ENCODE assay signal across 9 cellular contexts in the genomic region with DNA sequence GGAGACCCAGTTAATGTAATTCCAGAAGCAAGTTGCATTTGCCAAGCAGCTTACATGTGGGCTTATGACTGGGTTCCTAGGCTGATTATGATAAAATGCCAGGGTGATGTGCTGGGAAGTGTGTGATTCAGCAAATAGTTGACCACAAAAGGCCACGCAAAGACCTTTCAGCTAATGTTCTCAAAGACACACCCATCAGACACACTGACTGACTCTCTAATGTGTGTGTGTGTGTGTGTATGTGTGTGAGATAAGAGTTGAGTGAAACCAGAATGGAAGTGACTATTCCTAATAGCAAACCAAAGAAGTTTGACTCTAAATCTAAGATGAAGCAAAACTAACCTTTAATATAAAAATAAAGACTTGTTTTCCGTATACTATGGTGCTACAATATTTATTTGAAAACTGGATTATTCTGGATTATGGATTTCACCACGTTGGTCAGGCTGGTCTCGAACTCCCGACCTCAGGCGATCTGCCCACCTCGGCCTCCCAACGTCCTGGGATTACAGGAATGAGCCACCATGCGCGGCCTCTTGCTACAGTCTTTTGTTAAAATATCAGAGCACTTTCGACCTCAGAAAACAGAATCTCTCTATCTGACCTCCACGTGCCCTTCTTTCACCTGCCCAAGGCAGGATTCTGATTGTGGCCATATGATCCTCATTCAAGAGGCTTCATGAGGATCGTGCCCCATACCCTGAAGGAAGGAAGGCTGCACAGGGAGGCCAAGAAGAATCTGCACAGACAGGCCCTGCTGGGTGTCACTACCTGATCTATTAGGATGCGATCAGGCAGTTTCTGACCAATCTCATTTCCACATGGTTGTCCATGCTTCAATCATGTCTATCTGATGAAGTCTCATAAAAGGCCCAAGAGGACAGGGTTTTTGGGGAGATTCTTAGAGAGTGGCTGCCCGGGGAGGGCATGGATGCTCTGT.
DNase-seq lines count a peak whose midpoint lies in the region; ATAC-seq, FAIRE-seq and TF ChIP-seq lines count a peak whose summit lies in the region.
"Had no signal": no experiment of that assay in that cellular context is flagged by ENCODE, and none has a peak within 500 bp of the region (broad histone marks: within the 10 kb centered on the region; RNA-seq: fewer than 3 reads in every experiment).

No MANE protein-coding gene starts in this region.

- no peak overlapping the region for H2BK5ac ChIP-seq in mesenchymal stem cell (ENCODE audit: low read depth, low read length, poor library complexity, severe bottlenecking)

- no peak overlapping the region for H2AFZ ChIP-seq in mesenchymal stem cell (ENCODE audit: low read depth, low read length)

- peak; percentile 46 for FAIRE-seq in HTR-8/SVneo (lab: Jason Lieb, UNC)
- FAIRE-seq: endometrium had no signal

- no peak overlapping the region for H3K9ac ChIP-seq in mesenchymal stem cell (ENCODE audit: low read length)

- H3K9me3 Mint-ChIP-seq in CD14-positive monocyte: peaks cover 0 to 2% (median 0%) of the 10 kb centered on the region in 7 donors

- peak overlapping the region; percentile 52 to 94 for H2BK12ac ChIP-seq in mesenchymal stem cell (ENCODE audit: low read length in 2 of 2)

- no peak for ATAC-seq in GM21381 (IDR thresholded peaks at IDR 0.05; ENCODE audit: unreplicated experiment)
- no peak for ATAC-seq in HG03175 (IDR thresholded peaks at IDR 0.05; ENCODE audit: unreplicated experiment)

- no peaks in the 10 kb centered on the region for H3K27me3 ChIP-seq in mesenchymal stem cell (ENCODE audit: control insufficient read depth in 1 of 2, insufficient read depth in 1 of 2, low read length in 2 of 2)

- peaks cover 12% of the 10 kb centered on the region for H3K4me1 Mint-ChIP-seq in CD14-positive monocyte

- peaks cover 5% of the 10 kb centered on the region for H3K4me1 ChIP-seq in mesenchymal stem cell (ENCODE audit: control insufficient read depth, insufficient read depth, low read depth, low read length)

- H3K4ac ChIP-seq in mesenchymal stem cell (ENCODE audit: low read depth in 1 of 2, low read length in 2 of 2): no peak overlapping the region

- peaks cover 59 to 85% of the 10 kb centered on the region in 2 donors for H3K36me3 Mint-ChIP-seq in CD14-positive monocyte

- peak overlapping the region in 1 of 2 experiments; percentile 46 for H3K18ac ChIP-seq in mesenchymal stem cell (ENCODE audit: low read depth in 1 of 2, low read length in 2 of 2)

- H4K8ac ChIP-seq in mesenchymal stem cell (ENCODE audit: low read length): no peak overlapping the region

- H3K27ac ChIP-seq in mesenchymal stem cell (ENCODE audit: low read length, poor library complexity, severe bottlenecking): no peak overlapping the region

- H3K9me3 ChIP-seq in mesenchymal stem cell (ENCODE audit: control insufficient read depth, low read length): no peaks in the 10 kb centered on the region

- H2AK5ac ChIP-seq in mesenchymal stem cell (ENCODE audit: low read length, severe bottlenecking): peak overlapping the region; percentile 84

- no peak overlapping the region for H3K4me3 Mint-ChIP-seq in CD14-positive monocyte

- intact Hi-C loops in CD14-positive monocyte (cut with micrococcal nuclease): no loop called here

- H3K4me2 ChIP-seq in mesenchymal stem cell (ENCODE audit: low read length, poor library complexity, severe bottlenecking): no peak overlapping the region

- no peak overlapping the region for H2BK15ac ChIP-seq in mesenchymal stem cell (ENCODE audit: low read depth, poor library complexity, severe bottlenecking)

- H3K14ac ChIP-seq in mesenchymal stem cell (ENCODE audit: low read length in 2 of 2): no peak overlapping the region

- H3K4me3 ChIP-seq in mesenchymal stem cell (ENCODE audit: insufficient read depth in 1 of 2, low read depth in 1 of 2, low read length in 2 of 2): no peak overlapping the region

- no peak overlapping the region for H2BK120ac ChIP-seq in mesenchymal stem cell (ENCODE audit: low read depth, low read length)

- no peak overlapping the region for H3K23ac ChIP-seq in mesenchymal stem cell (ENCODE audit: low read length in 2 of 2)

- TF ChIP-seq CTCF in CD14-positive monocyte (IDR thresholded peaks at IDR 0.05): no peak

- WGBS in mesenchymal stem cell: 92% methylated on average over 11 of the region's 15 CpGs

- peaks cover 0 to 3% (median 1%) of the 10 kb centered on the region in 3 donors for H3K27me3 Mint-ChIP-seq in CD14-positive monocyte (ENCODE audit: low read depth in 3 of 3)

- H3K79me1 ChIP-seq in mesenchymal stem cell (replicated peaks; ENCODE audit: low read length, poor library complexity, severe bottlenecking): no peaks in the 10 kb centered on the region

- peak overlapping the region; percentile 75 to 91 (median 83) for H3K27ac Mint-ChIP-seq in CD14-positive monocyte

- H4K91ac ChIP-seq in mesenchymal stem cell (ENCODE audit: low read length): peak overlapping the region; percentile 57

- H3K36me3 ChIP-seq in mesenchymal stem cell (ENCODE audit: control insufficient read depth in 1 of 2, insufficient read depth in 2 of 2, low read depth in 1 of 2, low read length in 2 of 2): peaks cover 0 to 22% of the 10 kb centered on the region in 2 experiments

- DNase-seq in CD14-positive monocyte (ENCODE audit: low spot score) (peak; percentile 59), HTR-8/SVneo (ENCODE audit: insufficient read length, low spot score) (peak; percentile 84), astrocyte of the hippocampus (ENCODE audit: low read depth, low spot score) (peak; percentile 97), mesenchymal stem cell (peak; percentile 99), DMS153 (lab: John Stamatoyannopoulos, UW) (no peak), NCI-H1048 (lab: John Stamatoyannopoulos, UW) (no peak)

Comparison
In these comparisons a context has a peak if more than half of its experiments do, and no peak if none do; other contexts are left out.
1. DNase-seq: peak in CD14-positive monocyte (single experiment), HTR-8/SVneo (single experiment), astrocyte of the hippocampus (single experiment) and mesenchymal stem cell (single experiment); none in DMS153 (single experiment) and NCI-H1048 (single experiment).